Comparison of ENCODE assay signal across 8 cellular contexts in genomic region chr14:50318031-50318626, GRCh38. TPM values are rescaled to one million over a fixed set of nuclear protein-coding genes. Genes with fewer than 3 reads are reported as not detected.
DNase-seq lines count a peak whose midpoint lies in the region; FAIRE-seq and TF ChIP-seq lines count a peak whose summit lies in the region.

No MANE protein-coding gene starts in this region.

- no peaks in the 10 kb centered on the region for H3K36me3 ChIP-seq in KMS-11 (ENCODE audit: insufficient read depth)
- H3K36me3 ChIP-seq in astrocyte (ENCODE audit: insufficient read depth, low read length), result no peaks in the 10 kb centered on the region
- no peaks in the 10 kb centered on the region for H3K36me3 ChIP-seq in liver (ENCODE audit: control insufficient read depth in 4 of 4, insufficient read depth in 3 of 4, low read depth in 1 of 4, low read length in 3 of 4)
- H3K36me3 ChIP-seq in CD4-positive, alpha-beta memory T cell (ENCODE audit: insufficient read depth, low read length), result no peaks in the 10 kb centered on the region

- H3K9me3 Mint-ChIP-seq in CD14-positive monocyte, result peaks cover 0 to 6% (median 2%) of the 10 kb centered on the region in 7 donors
- peaks cover 2% of the 10 kb centered on the region for H3K9me3 Mint-ChIP-seq in astrocyte (ENCODE audit: unreplicated experiment)
- H3K9me3 Mint-ChIP-seq in CD4-positive, alpha-beta memory T cell, result no peaks in the 10 kb centered on the region

- H4K20me1 ChIP-seq in KMS-11 (ENCODE audit: insufficient read depth) (no peaks in the 10 kb centered on the region), astrocyte (ENCODE audit: insufficient read depth, low read length) (peaks cover 13% of the 10 kb centered on the region)

- H3K36me3 Mint-ChIP-seq in CD14-positive monocyte, result peaks cover 22 to 25% of the 10 kb centered on the region in 2 donors
- H3K36me3 Mint-ChIP-seq in astrocyte (ENCODE audit: low read depth, unreplicated experiment), result no peaks in the 10 kb centered on the region
- H3K36me3 Mint-ChIP-seq in CD4-positive, alpha-beta memory T cell, result peaks cover 7% of the 10 kb centered on the region in 2 donors

- H3K4me1 Mint-ChIP-seq in CD14-positive monocyte (peaks cover 23% of the 10 kb centered on the region), astrocyte (ENCODE audit: low read depth, unreplicated experiment) (peaks cover 11% of the 10 kb centered on the region)
- H3K4me1 Mint-ChIP-seq in CD4-positive, alpha-beta memory T cell, result peaks cover 17 to 39% (median 31%) of the 10 kb centered on the region in 4 donors

- no peak overlapping the region for H3K27ac ChIP-seq in KMS-11
- H3K27ac ChIP-seq in astrocyte (ENCODE audit: low read depth, low read length), result no peak overlapping the region
- H3K27ac ChIP-seq in liver (ENCODE audit: low read depth in 1 of 2, low read length in 2 of 2), result no peak overlapping the region
- no peak overlapping the region for H3K27ac ChIP-seq in CD4-positive, alpha-beta memory T cell (ENCODE audit: low read depth, low read length)

- H3K4me3 Mint-ChIP-seq in CD14-positive monocyte, result no peak overlapping the region
- no peak overlapping the region for H3K4me3 Mint-ChIP-seq in astrocyte (ENCODE audit: unreplicated experiment)
- H3K4me3 Mint-ChIP-seq in CD4-positive, alpha-beta memory T cell, result no peak overlapping the region

- H3K4me1 ChIP-seq in KMS-11 (ENCODE audit: low read depth, poor library complexity, severe bottlenecking), result peaks cover 27% of the 10 kb centered on the region
- peaks cover 8% of the 10 kb centered on the region for H3K4me1 ChIP-seq in astrocyte (ENCODE audit: insufficient read depth, low read length)
- H3K4me1 ChIP-seq in liver (ENCODE audit: control insufficient read depth in 4 of 4, insufficient read depth in 4 of 4, low read length in 3 of 4), result peaks cover 0 to 18% (median 3%) of the 10 kb centered on the region in 4 donors
- H3K4me1 ChIP-seq in CD4-positive, alpha-beta memory T cell (ENCODE audit: insufficient read depth, low read length), result peaks cover 28% of the 10 kb centered on the region

- H3K27me3 ChIP-seq in KMS-11 (ENCODE audit: insufficient read depth, low read depth) (no peaks in the 10 kb centered on the region), astrocyte (ENCODE audit: insufficient read depth, low read length) (no peaks in the 10 kb centered on the region), liver (ENCODE audit: control insufficient read depth in 4 of 4, insufficient read depth in 4 of 4, low read length in 3 of 4) (no peaks in the 10 kb centered on the region)
- no peaks in the 10 kb centered on the region for H3K27me3 ChIP-seq in CD4-positive, alpha-beta memory T cell (ENCODE audit: insufficient read depth, low read length)

- H3K9me3 ChIP-seq in astrocyte (ENCODE audit: insufficient read depth, low read depth, low read length), result no peaks in the 10 kb centered on the region
- no peaks in the 10 kb centered on the region for H3K9me3 ChIP-seq in liver (ENCODE audit: control insufficient read depth in 4 of 4, low read length in 3 of 4)
- no peaks in the 10 kb centered on the region for H3K9me3 ChIP-seq in CD4-positive, alpha-beta memory T cell (ENCODE audit: control insufficient read depth in 1 of 2, low read length in 2 of 2)

- H3K79me2 ChIP-seq in KMS-11 (ENCODE audit: insufficient read depth, low read depth) (peaks cover 3% of the 10 kb centered on the region), astrocyte (ENCODE audit: insufficient read depth, low read length) (peaks cover 36% of the 10 kb centered on the region)

- H3K4me2 ChIP-seq in KMS-11, result no peak overlapping the region
- H3K4me2 ChIP-seq in astrocyte (ENCODE audit: low read length), result no peak overlapping the region

- CTCF ChIA-PET in CD4-positive, alpha-beta memory T cell (lab: Charles Lee; ENCODE audit: partially characterized antibody), result interaction anchor here (0.7 to 4.4 kb wide), 9 partner anchors 10 to 223 kb away, joined by 3 to 33 read pairs (median 4); partner anchors contain the start of gene MAP4K5

- H3K4me3 ChIP-seq in KMS-11 (IDR thresholded peaks at IDR 0.05; ENCODE audit: insufficient read depth, low read depth, low read length) (no peak overlapping the region), astrocyte (ENCODE audit: insufficient read depth, low read depth, low read length) (no peak overlapping the region), liver (ENCODE audit: low read depth in 1 of 3, low read length in 3 of 3) (no peak overlapping the region)
- H3K4me3 ChIP-seq in CD4-positive, alpha-beta memory T cell (ENCODE audit: low read length in 2 of 2), result no peak overlapping the region

- POLR2A ChIA-PET in CD4-positive, alpha-beta memory T cell (lab: Charles Lee; ENCODE audit: partially characterized antibody), result interaction anchor here (1.1 kb wide), 1 partner anchor 214 kb away, joined by 3 read pairs; the partner anchor contains the start of gene MAP4K5

- H2AFZ ChIP-seq in KMS-11 (ENCODE audit: low read depth) (no peak overlapping the region), astrocyte (ENCODE audit: low read depth, low read length) (no peak overlapping the region)

- TF ChIP-seq RAD21 in liver (IDR thresholded peaks at IDR 0.05), result peak; percentile 72 to 77

- no peak overlapping the region for H3K9ac ChIP-seq in KMS-11
- H3K9ac ChIP-seq in astrocyte (ENCODE audit: low read length), result no peak overlapping the region
- H3K9ac ChIP-seq in liver (ENCODE audit: low read depth in 1 of 2, low read length in 2 of 2), result no peak overlapping the region

- TF ChIP-seq CTCF in CD14-positive monocyte (IDR thresholded peaks at IDR 0.05), result peak; percentile 87
- TF ChIP-seq CTCF in KMS-11 (conservative IDR thresholded peaks at IDR 0.05; ENCODE audit: low read depth, low read length), result peak; percentile 60; the same call in 1 of the 2 replicates
- peak; percentile 62 for TF ChIP-seq CTCF in astrocyte (IDR thresholded peaks at IDR 0.05; ENCODE audit: insufficient read depth, low read depth, low read length)
- TF ChIP-seq CTCF in liver (IDR thresholded peaks at IDR 0.05; ENCODE audit: low read depth, low read length, missing input control), result peak; percentile 49

- no peak overlapping the region for H3K27ac Mint-ChIP-seq in CD14-positive monocyte
- no peak overlapping the region for H3K27ac Mint-ChIP-seq in astrocyte (ENCODE audit: unreplicated experiment)
- H3K27ac Mint-ChIP-seq in CD4-positive, alpha-beta memory T cell, result no peak overlapping the region

- FAIRE-seq in astrocyte (lab: Jason Lieb, UNC) (no peak), GM12892 (lab: Jason Lieb, UNC) (no peak)

- no peak for TF ChIP-seq POLR2A in GM12892 (IDR thresholded peaks at IDR 0.05; ENCODE audit: low read depth, low read length)

- 52% methylated on average over 4 of the region's 4 CpGs for WGBS in liver

- DNase-seq in CD14-positive monocyte (ENCODE audit: low spot score) (no peak), astrocyte (ENCODE audit: low read depth) (no peak), mucosa of gallbladder (ENCODE audit: low spot score) (no peak), GM12892 (ENCODE audit: insufficient read length) (no peak), germinal center (ENCODE audit: low spot score) (no peak)
- DNase-seq in CD4-positive, alpha-beta memory T cell, result no peak

- intact Hi-C loops in CD14-positive monocyte (cut with micrococcal nuclease), result loop anchor here in 1 of 2 donors (10.0 kb wide), 1 partner anchor 83 kb away; the partner anchor contains the start of gene SOS2
- intact Hi-C loops in CD4-positive, alpha-beta memory T cell (cut with micrococcal nuclease), result no loop called here

- H3K27me3 Mint-ChIP-seq in CD14-positive monocyte (ENCODE audit: low read depth in 3 of 3), result no peaks in the 10 kb centered on the region
- no peaks in the 10 kb centered on the region for H3K27me3 Mint-ChIP-seq in astrocyte (ENCODE audit: low read depth, unreplicated experiment)
- no peaks in the 10 kb centered on the region for H3K27me3 Mint-ChIP-seq in CD4-positive, alpha-beta memory T cell

TF ChIP-seq in liver, 16 proteins besides CTCF, POLR2A, EP300 and RAD21 (continues in another document):
- TF ChIP-seq REST (IDR thresholded peaks at IDR 0.05) (no peak), GABPA (IDR thresholded peaks at IDR 0.05 in 1 of 2, conservative IDR thresholded peaks at IDR 0.05 in 1 of 2) (no peak), JUND (IDR thresholded peaks at IDR 0.05) (no peak), HNF4G (IDR thresholded peaks at IDR 0.05) (no peak), EGR1 (IDR thresholded peaks at IDR 0.05; ENCODE audit: low read depth in 2 of 2) (no peak), NR2F2 (IDR thresholded peaks at IDR 0.05) (no peak)

RNA-seq across cellular contexts. Expression of gene DMAC2L, which starts 6.0 kb away (rescaled TPM):
- polyA plus RNA-seq in CD14-positive monocyte (10 to 100 TPM; 13.4 to 17.3 TPM), liver (10 to 100 TPM in 1 of 2 donors, 1 to 10 TPM in 1; 5.2 to 17.2 TPM)
- total RNA-seq in astrocyte (10.9 and 11.6 TPM in 2 replicates), liver (1 to 10 TPM; 6.3 to 6.7 TPM), mucosa of gallbladder (15.9 TPM)
- polyA plus RNA-seq in GM12892 (2012; ENCODE audit: missing spikeins), result 16.8 TPM
- total RNA-seq in CD4-positive, alpha-beta memory T cell, result 10 to 100 TPM; 15.9 to 19.5 TPM
- 10 to 100 TPM; 14.3 to 18.8 TPM for polyA plus RNA-seq in CD4-positive, alpha-beta memory T cell

RNA-seq across cellular contexts. Expression of gene L2HGDH, which starts 6.1 kb away (rescaled TPM):
- polyA plus RNA-seq in CD14-positive monocyte (under 1 TPM; 0.11 to 0.86 TPM), liver (1 to 10 TPM; 3.8 to 5.2 TPM)
- total RNA-seq in astrocyte (5.2 and 6.0 TPM in 2 replicates), liver (1 to 10 TPM; 5.5 to 9.0 TPM), mucosa of gallbladder (7.7 TPM)
- polyA plus RNA-seq in GM12892 (2012; ENCODE audit: missing spikeins), result 9.9 TPM
- total RNA-seq in CD4-positive, alpha-beta memory T cell, result 1 to 10 TPM; 4.9 to 5.5 TPM
- 1 to 10 TPM; 3.0 to 6.1 TPM for polyA plus RNA-seq in CD4-positive, alpha-beta memory T cell
